23 cellular contexts compared by ENCODE assay signal in genomic region chr9:106888992-106889631, GRCh38. TPM values are rescaled to one million over a fixed set of nuclear protein-coding genes. Genes with fewer than 3 reads are reported as not detected.
DNase-seq lines count a peak whose midpoint lies in the region; ATAC-seq and TF ChIP-seq lines count a peak whose summit lies in the region.
"Had no signal": no experiment of that assay in that cellular context is flagged by ENCODE, and none has a peak within 500 bp of the region (broad histone marks: within the 10 kb centered on the region; RNA-seq: fewer than 3 reads in every experiment).

No MANE protein-coding gene starts in this region.

- WGBS in neuronal stem cell (ENCODE audit: extremely low coverage in 2 of 2, insufficient read length in 2 of 2, insufficient replicate concordance in 1 of 2), 2 donors: no CpG with 5 or more reads among the region's 8 CpGs
- 68 to 70% methylated on average over 8 of the region's 8 CpGs for WGBS in lower leg skin, 2 donors

- peak; percentile 44 for ATAC-seq in WTC11
- ATAC-seq: right lobe of liver had no signal

- no peak overlapping the region for H2BK5ac ChIP-seq in neuronal stem cell (ENCODE audit: low read length)

- H3K9me3 Mint-ChIP-seq in WTC11 (peaks cover 3% of the 10 kb centered on the region; the same call in 1 of the 2 replicates), glutamatergic neuron (ENCODE audit: unreplicated experiment) (no peaks in the 10 kb centered on the region)
- peaks cover 12% of the 10 kb centered on the region for H3K9me3 Mint-ChIP-seq in activated CD4-positive, alpha-beta memory T cell treated with anti-CD3 and anti-CD28 coated beads for 36 hours
- H3K9me3 Mint-ChIP-seq: activated naive CD8-positive, alpha-beta T cell treated with anti-CD3 and anti-CD28 coated beads, Interleukin-2, amount 10 ng/mL, durations not matched to agents 7 days and 5 days had no signal

- no peaks in the 10 kb centered on the region for H3K27me3 Mint-ChIP-seq in WTC11 (ENCODE audit: low read depth)
- H3K27me3 Mint-ChIP-seq in glutamatergic neuron (ENCODE audit: unreplicated experiment): peaks cover 2% of the 10 kb centered on the region
- no peaks in the 10 kb centered on the region for H3K27me3 Mint-ChIP-seq in activated CD4-positive, alpha-beta memory T cell treated with anti-CD3 and anti-CD28 coated beads for 36 hours
- H3K27me3 Mint-ChIP-seq: activated naive CD8-positive, alpha-beta T cell treated with anti-CD3 and anti-CD28 coated beads, Interleukin-2, amount 10 ng/mL, durations not matched to agents 7 days and 5 days; CD4-positive, alpha-beta memory T cell had no signal

- no peak overlapping the region for H2AFZ ChIP-seq in neuronal stem cell (ENCODE audit: low read length)
- H2AFZ ChIP-seq: PC-9 had no signal

- no peak overlapping the region for H3K18ac ChIP-seq in neuronal stem cell (ENCODE audit: low read length)

- peak overlapping the region; percentile 96 for H3K27ac Mint-ChIP-seq in WTC11
- H3K27ac Mint-ChIP-seq in glutamatergic neuron (ENCODE audit: unreplicated experiment): peak overlapping the region; percentile 81
- no peak overlapping the region for H3K27ac Mint-ChIP-seq in activated CD4-positive, alpha-beta memory T cell treated with anti-CD3 and anti-CD28 coated beads for 36 hours
- H3K27ac Mint-ChIP-seq: activated naive CD8-positive, alpha-beta T cell treated with anti-CD3 and anti-CD28 coated beads, Interleukin-2, amount 10 ng/mL, durations not matched to agents 7 days and 5 days; CD4-positive, alpha-beta memory T cell had no signal

- DNase-seq in WTC11 (ENCODE audit: low spot score) (no peak), glutamatergic neuron (no peak), neuronal stem cell (ENCODE audit: low spot score) (no peak), NCI-H345 treated with DMSO at 0.1 percent for 48 hours (lab: John Stamatoyannopoulos, UW; ENCODE audit: unreplicated experiment) (no peak), ureter (ENCODE audit: low spot score) (no peak), lower leg skin (ENCODE audit: low spot score in 2 of 2) (no peak)
- DNase-seq in activated CD4-positive, alpha-beta memory T cell treated with anti-CD3 and anti-CD28 coated beads for 36 hours: no peak
- DNase-seq: activated CD8-positive, alpha-beta memory T cell treated with anti-CD3 and anti-CD28 coated beads for 24 hours; activated naive CD8-positive, alpha-beta T cell treated with anti-CD3 and anti-CD28 coated beads, Interleukin-2, amount 10 ng/mL, durations not matched to agents 7 days and 5 days; dermis blood vessel endothelial cell; head of caudate nucleus; Kasumi-1; kidney; NCI-H1105 treated with DMSO at 0.1 percent for 48 hours; NCI-H2171; nucleus accumbens; right lobe of liver; stimulated activated naive CD4-positive, alpha-beta T cell treated with Interleukin-2 at 50 U/mL for 16 hours had no signal

- TF ChIP-seq CTCF in HEK293 (tag by site-specific recombination; IDR thresholded peaks at IDR 0.05) (no peak), WTC11 (IDR thresholded peaks at IDR 0.05) (no peak), glutamatergic neuron (IDR thresholded peaks at IDR 0.05; ENCODE audit: partially characterized antibody, unreplicated experiment) (no peak), lower leg skin (IDR thresholded peaks at IDR 0.05) (no peak)

- no peak overlapping the region for H4K8ac ChIP-seq in neuronal stem cell (ENCODE audit: low read depth, low read length)

- H3K36me3 ChIP-seq in HEK293 (ENCODE audit: control insufficient read depth in 2 of 2, insufficient read depth in 1 of 2, low read length in 2 of 2) (no peaks in the 10 kb centered on the region), neuronal stem cell (replicated peaks in 1 of 2; ENCODE audit: control insufficient read depth in 2 of 2, insufficient read depth in 2 of 2, low read length in 2 of 2) (peaks cover 4 to 81% of the 10 kb centered on the region in 2 donors)
- H3K36me3 ChIP-seq: HAP-1, right lobe of liver had no signal

- H2BK120ac ChIP-seq in neuronal stem cell (ENCODE audit: low read depth, low read length): no peak overlapping the region

- H3K4me3 Mint-ChIP-seq in WTC11: peak overlapping the region; percentile 11; the same call in 1 of the 2 replicates
- H3K4me3 Mint-ChIP-seq in glutamatergic neuron (ENCODE audit: unreplicated experiment): peak overlapping the region; percentile 47
- H3K4me3 Mint-ChIP-seq in activated CD4-positive, alpha-beta memory T cell treated with anti-CD3 and anti-CD28 coated beads for 36 hours: no peak overlapping the region
- H3K4me3 Mint-ChIP-seq: activated naive CD8-positive, alpha-beta T cell treated with anti-CD3 and anti-CD28 coated beads, Interleukin-2, amount 10 ng/mL, durations not matched to agents 7 days and 5 days had no signal

- H2BK12ac ChIP-seq in neuronal stem cell (ENCODE audit: low read length): no peak overlapping the region

- H3K79me1 ChIP-seq in neuronal stem cell (ENCODE audit: low read depth, low read length): peaks cover 3% of the 10 kb centered on the region

- no peak overlapping the region for H2BK15ac ChIP-seq in neuronal stem cell (ENCODE audit: low read length)

- H3K4me1 Mint-ChIP-seq in WTC11 (peaks cover 95% of the 10 kb centered on the region), glutamatergic neuron (ENCODE audit: low read depth, unreplicated experiment) (peaks cover 53% of the 10 kb centered on the region)
- no peaks in the 10 kb centered on the region for H3K4me1 Mint-ChIP-seq in activated CD4-positive, alpha-beta memory T cell treated with anti-CD3 and anti-CD28 coated beads for 36 hours (ENCODE audit: low read depth)
- H3K4me1 Mint-ChIP-seq: activated naive CD8-positive, alpha-beta T cell treated with anti-CD3 and anti-CD28 coated beads, Interleukin-2, amount 10 ng/mL, durations not matched to agents 7 days and 5 days; CD4-positive, alpha-beta memory T cell had no signal

- no peak for TF ChIP-seq POLR2A in lower leg skin (IDR thresholded peaks at IDR 0.05)

- intact Hi-C loops in activated CD4-positive, alpha-beta memory T cell treated with anti-CD3 and anti-CD28 coated beads for 36 hours (cut with micrococcal nuclease): no loop called here
- intact Hi-C loops in lower leg skin (cut with DNase I; ENCODE audit: low total_unique reads): no loop called here

- H3K14ac ChIP-seq in neuronal stem cell (ENCODE audit: low read length): no peak overlapping the region

- H3K27ac ChIP-seq in HEK293 (ENCODE audit: extremely low read depth, low read depth, low read length): no peak overlapping the region
- peak overlapping the region; percentile 59 for H3K27ac ChIP-seq in neuronal stem cell (replicated peaks; ENCODE audit: low read length)
- H3K27ac ChIP-seq: PC-9, right lobe of liver, SK-N-MC had no signal

- no peak overlapping the region for H4K91ac ChIP-seq in neuronal stem cell (ENCODE audit: low read depth, low read length, poor library complexity)

- no peak overlapping the region for H3K4me2 ChIP-seq in neuronal stem cell (ENCODE audit: insufficient read depth, low read length, poor library complexity, severe bottlenecking)
- H3K4me2 ChIP-seq: PC-9 had no signal

- H2AK5ac ChIP-seq in neuronal stem cell (ENCODE audit: low read depth, low read length): no peak overlapping the region

- no peak overlapping the region for H3K9ac ChIP-seq in neuronal stem cell (ENCODE audit: low read depth, low read length, poor library complexity)

- H3K27me3 ChIP-seq in neuronal stem cell (ENCODE audit: control insufficient read depth in 3 of 3, insufficient read depth in 3 of 3, low read depth in 1 of 3, low read length in 3 of 3): no peaks in the 10 kb centered on the region
- H3K27me3 ChIP-seq: right lobe of liver had no signal

- H3K4ac ChIP-seq in neuronal stem cell (ENCODE audit: low read length): no peak overlapping the region

- H3K23ac ChIP-seq in neuronal stem cell (ENCODE audit: low read depth, low read length, poor library complexity): no peak overlapping the region

- no peak overlapping the region for H3K4me3 ChIP-seq in HEK293 (ENCODE audit: low read depth, low read length)
- H3K4me3 ChIP-seq in neuronal stem cell (ENCODE audit: low read length in 2 of 2): no peak overlapping the region
- H3K4me3 ChIP-seq in lower leg skin (ENCODE audit: low read depth, poor library complexity, severe bottlenecking): no peak overlapping the region
- H3K4me3 ChIP-seq: HAP-1, PC-9, right lobe of liver, SK-N-MC had no signal

- CTCF ChIA-PET in HEK293 (lab: Yijun Ruan, JAX) (interaction anchor here (0.6 to 1.5 kb wide), 3 partner anchors 13 to 23 kb away, joined by 3 to 4 read pairs (median 4); no protein-coding TSS in a partner anchor), WTC11 (lab: Charles Lee) (interaction anchor here (2.0 kb wide), 1 partner anchor 24 kb away, joined by 6 read pairs; no protein-coding TSS in a partner anchor)
- CTCF ChIA-PET in activated CD4-positive, alpha-beta memory T cell treated with anti-CD3 and anti-CD28 coated beads for 36 hours (lab: Charles Lee): no interaction called here

- H3K4me1 ChIP-seq in HEK293 (ENCODE audit: control insufficient read depth, insufficient read depth, low read length) (peaks cover 13% of the 10 kb centered on the region), neuronal stem cell (ENCODE audit: control insufficient read depth in 2 of 2, insufficient read depth in 1 of 2, low read depth in 1 of 2, low read length in 2 of 2) (peaks cover 22 to 24% of the 10 kb centered on the region in 2 donors)

- peaks cover 16% of the 10 kb centered on the region for H3K36me3 Mint-ChIP-seq in WTC11
- no peaks in the 10 kb centered on the region for H3K36me3 Mint-ChIP-seq in glutamatergic neuron (ENCODE audit: unreplicated experiment)
- no peaks in the 10 kb centered on the region for H3K36me3 Mint-ChIP-seq in activated CD4-positive, alpha-beta memory T cell treated with anti-CD3 and anti-CD28 coated beads for 36 hours
- H3K36me3 Mint-ChIP-seq: activated naive CD8-positive, alpha-beta T cell treated with anti-CD3 and anti-CD28 coated beads, Interleukin-2, amount 10 ng/mL, durations not matched to agents 7 days and 5 days; CD4-positive, alpha-beta memory T cell had no signal

- no peaks in the 10 kb centered on the region for H3K9me3 ChIP-seq in HEK293 (ENCODE audit: control insufficient read depth, insufficient read depth, low read depth, low read length)
- peaks cover 3 to 33% of the 10 kb centered on the region in 2 donors for H3K9me3 ChIP-seq in neuronal stem cell (replicated peaks in 1 of 2; ENCODE audit: control insufficient read depth in 2 of 2, insufficient read depth in 1 of 2, low read depth in 1 of 2, low read length in 2 of 2)
- H3K9me3 ChIP-seq: HAP-1, right lobe of liver had no signal

- POLR2A ChIA-PET in HEK293 (lab: Yijun Ruan, JAX) (interaction anchor here (0.5 kb wide), 1 partner anchor 204 kb away, joined by 4 read pairs; no protein-coding TSS in a partner anchor), WTC11 (lab: Charles Lee) (interaction anchor here (0.8 to 2.0 kb wide), 3 partner anchors 11 to 28 kb away, joined by 3 to 8 read pairs (median 3); no protein-coding TSS in a partner anchor)
- POLR2A ChIA-PET in activated CD4-positive, alpha-beta memory T cell treated with anti-CD3 and anti-CD28 coated beads for 36 hours (lab: Charles Lee): no interaction called here

RNA-seq across cellular contexts. Expression of gene ZNF462, which starts 26.1 kb away (rescaled TPM):
- total RNA-seq in WTC11 (2021) (101 to 121 TPM (median 103 TPM) in 3 replicates), glutamatergic neuron (ENCODE audit: unreplicated experiment) (259 TPM), ureter (74.8 TPM), lower leg skin (10 to 100 TPM; 13.3 to 19.9 (median 16.2) TPM)
- 23.7 TPM for polyA plus RNA-seq in neuronal stem cell (2013, experiment 1 of 2)
- polyA plus RNA-seq in neuronal stem cell (2013, experiment 2 of 2): 26.0 TPM
- under 1 TPM; 0.61 to 0.64 TPM for total RNA-seq in activated CD4-positive, alpha-beta memory T cell treated with anti-CD3 and anti-CD28 coated beads for 36 hours

Comparison
In these comparisons a context has a peak if more than half of its experiments do, and no peak if none do; other contexts are left out.
1. RNA of gene ZNF462, which starts 26.1 kb away (total RNA-seq): 259 TPM in glutamatergic neuron (single experiment), 101 to 121 TPM in WTC11, 74.8 TPM in ureter (single experiment) and 13.3 to 19.9 TPM in lower leg skin; 0.61 to 0.64 TPM in activated CD4-positive, alpha-beta memory T cell treated with anti-CD3 and anti-CD28 coated beads for 36 hours; every median in the first group is over 4 times any median in the second.